In the genomic region with DNA sequence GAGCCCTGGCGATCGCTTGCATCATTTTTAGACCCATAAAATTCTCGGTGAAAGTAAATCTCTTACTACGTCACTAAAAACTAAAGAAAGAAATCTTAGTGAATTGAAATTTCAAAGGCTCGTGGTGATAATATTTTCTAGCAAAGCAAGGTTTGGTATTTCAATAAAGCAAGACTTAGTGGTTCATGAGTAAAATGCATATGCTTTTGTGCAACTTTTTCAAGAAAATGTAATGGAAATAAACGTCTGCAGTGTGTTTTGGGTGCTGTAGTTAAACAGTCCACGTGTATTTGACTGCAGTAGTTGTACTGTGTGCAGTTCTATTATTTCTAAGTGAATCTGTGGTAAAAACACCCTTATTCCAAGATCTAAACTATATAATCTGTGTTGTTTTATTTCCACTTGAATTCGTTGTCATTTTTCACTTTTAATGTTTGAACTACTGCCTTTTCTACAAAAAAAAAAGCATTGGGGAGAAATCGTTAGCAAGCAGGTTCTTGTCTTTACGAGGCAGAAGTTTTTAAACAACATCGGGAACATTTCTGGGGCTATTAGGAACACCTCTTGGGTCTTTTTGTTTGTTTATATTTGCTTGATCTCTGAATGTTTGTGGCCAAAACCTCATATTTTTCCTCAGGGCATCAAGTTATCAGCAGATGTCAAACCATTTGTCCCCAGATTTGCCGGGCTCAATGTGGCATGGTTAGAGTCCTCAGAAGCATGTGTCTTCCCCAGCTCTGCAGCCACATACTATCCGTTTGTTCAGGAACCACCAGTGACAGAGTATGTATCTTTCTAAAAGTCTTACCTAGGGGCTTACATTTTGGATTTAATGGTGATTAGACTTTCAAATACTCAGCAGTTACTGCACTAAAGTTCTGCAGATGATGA, we compare ENCODE assay signal across 1 cellular context.
TF ChIP-seq lines count a peak whose summit lies in the region.

No MANE protein-coding gene starts in this region.

TF ChIP-seq in K562, 482 proteins besides CTCF, POLR2A, EP300 and RAD21 (continues in another document):
- TF ChIP-seq, protein P1, sequence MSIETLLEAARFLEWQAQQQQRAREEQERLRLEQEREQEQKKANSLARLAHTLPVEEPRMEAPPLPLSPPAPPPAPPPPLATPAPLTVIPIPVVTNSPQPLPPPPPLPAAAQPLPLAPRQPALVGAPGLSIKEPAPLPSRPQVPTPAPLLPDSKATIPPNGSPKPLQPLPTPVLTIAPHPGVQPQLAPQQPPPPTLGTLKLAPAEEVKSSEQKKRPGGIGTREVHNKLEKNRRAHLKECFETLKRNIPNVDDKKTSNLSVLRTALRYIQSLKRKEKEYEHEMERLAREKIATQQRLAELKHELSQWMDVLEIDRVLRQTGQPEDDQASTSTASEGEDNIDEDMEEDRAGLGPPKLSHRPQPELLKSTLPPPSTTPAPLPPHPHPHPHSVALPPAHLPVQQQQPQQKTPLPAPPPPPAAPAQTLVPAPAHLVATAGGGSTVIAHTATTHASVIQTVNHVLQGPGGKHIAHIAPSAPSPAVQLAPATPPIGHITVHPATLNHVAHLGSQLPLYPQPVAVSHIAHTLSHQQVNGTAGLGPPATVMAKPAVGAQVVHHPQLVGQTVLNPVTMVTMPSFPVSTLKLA (conservative IDR thresholded peaks at IDR 0.05), result peak in 1 of 2 experiments; percentile 44; a peak in 2 of 4 replicates
- no peak for TF ChIP-seq EGR1 (conservative IDR thresholded peaks at IDR 0.05)
- TF ChIP-seq BRD9 (IDR thresholded peaks at IDR 0.05; ENCODE audit: low read depth, partially characterized antibody), result peak; percentile 49
- TF ChIP-seq ERF (CRISPR knock-in tag; IDR thresholded peaks at IDR 0.05), result no peak
- TF ChIP-seq TRIM24 (IDR thresholded peaks at IDR 0.05), result 0 out of 4 replicates have a peak, but pooled peaks of 1 of the 2 experiments have one; percentile 32
- TF ChIP-seq, protein P2, sequence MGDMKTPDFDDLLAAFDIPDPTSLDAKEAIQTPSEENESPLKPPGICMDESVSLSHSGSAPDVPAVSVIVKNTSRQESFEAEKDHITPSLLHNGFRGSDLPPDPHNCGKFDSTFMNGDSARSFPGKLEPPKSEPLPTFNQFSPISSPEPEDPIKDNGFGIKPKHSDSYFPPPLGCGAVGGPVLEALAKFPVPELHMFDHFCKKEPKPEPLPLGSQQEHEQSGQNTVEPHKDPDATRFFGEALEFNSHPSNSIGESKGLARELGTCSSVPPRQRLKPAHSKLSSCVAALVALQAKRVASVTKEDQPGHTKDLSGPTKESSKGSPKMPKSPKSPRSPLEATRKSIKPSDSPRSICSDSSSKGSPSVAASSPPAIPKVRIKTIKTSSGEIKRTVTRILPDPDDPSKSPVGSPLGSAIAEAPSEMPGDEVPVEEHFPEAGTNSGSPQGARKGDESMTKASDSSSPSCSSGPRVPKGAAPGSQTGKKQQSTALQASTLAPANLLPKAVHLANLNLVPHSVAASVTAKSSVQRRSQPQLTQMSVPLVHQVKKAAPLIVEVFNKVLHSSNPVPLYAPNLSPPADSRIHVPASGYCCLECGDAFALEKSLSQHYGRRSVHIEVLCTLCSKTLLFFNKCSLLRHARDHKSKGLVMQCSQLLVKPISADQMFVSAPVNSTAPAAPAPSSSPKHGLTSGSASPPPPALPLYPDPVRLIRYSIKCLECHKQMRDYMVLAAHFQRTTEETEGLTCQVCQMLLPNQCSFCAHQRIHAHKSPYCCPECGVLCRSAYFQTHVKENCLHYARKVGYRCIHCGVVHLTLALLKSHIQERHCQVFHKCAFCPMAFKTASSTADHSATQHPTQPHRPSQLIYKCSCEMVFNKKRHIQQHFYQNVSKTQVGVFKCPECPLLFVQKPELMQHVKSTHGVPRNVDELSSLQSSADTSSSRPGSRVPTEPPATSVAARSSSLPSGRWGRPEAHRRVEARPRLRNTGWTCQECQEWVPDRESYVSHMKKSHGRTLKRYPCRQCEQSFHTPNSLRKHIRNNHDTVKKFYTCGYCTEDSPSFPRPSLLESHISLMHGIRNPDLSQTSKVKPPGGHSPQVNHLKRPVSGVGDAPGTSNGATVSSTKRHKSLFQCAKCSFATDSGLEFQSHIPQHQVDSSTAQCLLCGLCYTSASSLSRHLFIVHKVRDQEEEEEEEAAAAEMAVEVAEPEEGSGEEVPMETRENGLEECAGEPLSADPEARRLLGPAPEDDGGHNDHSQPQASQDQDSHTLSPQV (IDR thresholded peaks at IDR 0.05), result 0 out of 2 replicates have a peak, but pooled peaks have one; percentile 19
- TF ChIP-seq MXI1 (IDR thresholded peaks at IDR 0.05; ENCODE audit: low read depth, low read length), result 0 out of 2 replicates have a peak, but pooled peaks have one; percentile 41
- TF ChIP-seq, protein P3, sequence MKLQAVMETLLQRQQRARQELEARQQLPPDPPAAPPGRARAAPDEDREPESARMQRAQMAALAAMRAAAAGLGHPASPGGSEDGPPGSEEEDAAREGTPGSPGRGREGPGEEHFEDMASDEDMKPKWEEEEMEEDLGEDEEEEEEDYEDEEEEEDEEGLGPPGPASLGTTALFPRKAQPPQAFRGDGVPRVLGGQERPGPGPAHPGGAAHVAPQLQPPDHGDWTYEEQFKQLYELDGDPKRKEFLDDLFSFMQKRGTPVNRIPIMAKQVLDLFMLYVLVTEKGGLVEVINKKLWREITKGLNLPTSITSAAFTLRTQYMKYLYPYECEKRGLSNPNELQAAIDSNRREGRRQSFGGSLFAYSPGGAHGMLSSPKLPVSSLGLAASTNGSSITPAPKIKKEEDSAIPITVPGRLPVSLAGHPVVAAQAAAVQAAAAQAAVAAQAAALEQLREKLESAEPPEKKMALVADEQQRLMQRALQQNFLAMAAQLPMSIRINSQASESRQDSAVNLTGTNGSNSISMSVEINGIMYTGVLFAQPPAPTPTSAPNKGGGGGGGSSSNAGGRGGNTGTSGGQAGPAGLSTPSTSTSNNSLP (IDR thresholded peaks at IDR 0.05; ENCODE audit: borderline replicate concordance, low read depth, low read length), result 0 out of 2 replicates have a peak, but pooled peaks have one; percentile 43
- TF ChIP-seq CEBPG (CRISPR knock-in tag; IDR thresholded peaks at IDR 0.05), result peak; percentile 90; the same call in 1 of the 2 replicates
- peak; percentile 91 to 94 for TF ChIP-seq CEBPG (tag; conservative IDR thresholded peaks at IDR 0.05 in 1 of 2, IDR thresholded peaks at IDR 0.05 in 1 of 2)
- TF ChIP-seq, protein P4, sequence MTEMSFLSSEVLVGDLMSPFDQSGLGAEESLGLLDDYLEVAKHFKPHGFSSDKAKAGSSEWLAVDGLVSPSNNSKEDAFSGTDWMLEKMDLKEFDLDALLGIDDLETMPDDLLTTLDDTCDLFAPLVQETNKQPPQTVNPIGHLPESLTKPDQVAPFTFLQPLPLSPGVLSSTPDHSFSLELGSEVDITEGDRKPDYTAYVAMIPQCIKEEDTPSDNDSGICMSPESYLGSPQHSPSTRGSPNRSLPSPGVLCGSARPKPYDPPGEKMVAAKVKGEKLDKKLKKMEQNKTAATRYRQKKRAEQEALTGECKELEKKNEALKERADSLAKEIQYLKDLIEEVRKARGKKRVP (CRISPR knock-in tag; IDR thresholded peaks at IDR 0.05), result peak; percentile 83
- TF ChIP-seq, protein P5, sequence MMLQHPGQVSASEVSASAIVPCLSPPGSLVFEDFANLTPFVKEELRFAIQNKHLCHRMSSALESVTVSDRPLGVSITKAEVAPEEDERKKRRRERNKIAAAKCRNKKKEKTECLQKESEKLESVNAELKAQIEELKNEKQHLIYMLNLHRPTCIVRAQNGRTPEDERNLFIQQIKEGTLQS (IDR thresholded peaks at IDR 0.05), result peak; percentile 91; the same call in 1 of the 2 replicates
- TF ChIP-seq, protein P5 (CRISPR knock-in tag; conservative IDR thresholded peaks at IDR 0.05), result no peak
- TF ChIP-seq RBM34 (IDR thresholded peaks at IDR 0.05; ENCODE audit: borderline replicate concordance, insufficient read depth, low read length), result no peak
- TF ChIP-seq TAF9B (IDR thresholded peaks at IDR 0.05; ENCODE audit: partially characterized antibody), result peak; percentile 14
- TF ChIP-seq SIN3A (IDR thresholded peaks at IDR 0.05; ENCODE audit: borderline replicate concordance in 2 of 2, control insufficient read depth in 1 of 2, low read depth in 2 of 2, low read length in 2 of 2), result 0 out of 4 replicates have a peak, but pooled peaks of 1 of the 2 experiments have one; percentile 34
- TF ChIP-seq CEBPB (tag; IDR thresholded peaks at IDR 0.05), result peak; percentile 89
- 0 out of 2 replicates have a peak, but pooled peaks have one; percentile 43 for TF ChIP-seq ZNF589 (CRISPR knock-in tag; IDR thresholded peaks at IDR 0.05; ENCODE audit: low read depth)
- TF ChIP-seq ZNF764 (CRISPR knock-in tag; IDR thresholded peaks at IDR 0.05; ENCODE audit: low read depth), result no peak
- TF ChIP-seq, protein P6, sequence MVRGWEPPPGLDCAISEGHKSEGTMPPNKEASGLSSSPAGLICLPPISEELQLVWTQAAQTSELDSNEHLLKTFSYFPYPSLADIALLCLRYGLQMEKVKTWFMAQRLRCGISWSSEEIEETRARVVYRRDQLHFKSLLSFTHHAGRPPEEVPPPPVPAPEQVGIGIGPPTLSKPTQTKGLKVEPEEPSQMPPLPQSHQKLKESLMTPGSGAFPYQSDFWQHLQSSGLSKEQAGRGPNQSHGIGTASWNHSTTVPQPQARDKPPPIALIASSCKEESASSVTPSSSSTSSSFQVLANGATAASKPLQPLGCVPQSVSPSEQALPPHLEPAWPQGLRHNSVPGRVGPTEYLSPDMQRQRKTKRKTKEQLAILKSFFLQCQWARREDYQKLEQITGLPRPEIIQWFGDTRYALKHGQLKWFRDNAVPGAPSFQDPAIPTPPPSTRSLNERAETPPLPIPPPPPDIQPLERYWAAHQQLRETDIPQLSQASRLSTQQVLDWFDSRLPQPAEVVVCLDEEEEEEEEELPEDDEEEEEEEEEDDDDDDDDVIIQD (CRISPR knock-in tag; IDR thresholded peaks at IDR 0.05), result no peak
- 0 out of 2 replicates have a peak, but pooled peaks have one; percentile 44 for TF ChIP-seq NBN (IDR thresholded peaks at IDR 0.05; ENCODE audit: low read depth)
- peak; percentile 69 for TF ChIP-seq NCOA1 (IDR thresholded peaks at IDR 0.05; ENCODE audit: low read depth)
- TF ChIP-seq, protein P7, sequence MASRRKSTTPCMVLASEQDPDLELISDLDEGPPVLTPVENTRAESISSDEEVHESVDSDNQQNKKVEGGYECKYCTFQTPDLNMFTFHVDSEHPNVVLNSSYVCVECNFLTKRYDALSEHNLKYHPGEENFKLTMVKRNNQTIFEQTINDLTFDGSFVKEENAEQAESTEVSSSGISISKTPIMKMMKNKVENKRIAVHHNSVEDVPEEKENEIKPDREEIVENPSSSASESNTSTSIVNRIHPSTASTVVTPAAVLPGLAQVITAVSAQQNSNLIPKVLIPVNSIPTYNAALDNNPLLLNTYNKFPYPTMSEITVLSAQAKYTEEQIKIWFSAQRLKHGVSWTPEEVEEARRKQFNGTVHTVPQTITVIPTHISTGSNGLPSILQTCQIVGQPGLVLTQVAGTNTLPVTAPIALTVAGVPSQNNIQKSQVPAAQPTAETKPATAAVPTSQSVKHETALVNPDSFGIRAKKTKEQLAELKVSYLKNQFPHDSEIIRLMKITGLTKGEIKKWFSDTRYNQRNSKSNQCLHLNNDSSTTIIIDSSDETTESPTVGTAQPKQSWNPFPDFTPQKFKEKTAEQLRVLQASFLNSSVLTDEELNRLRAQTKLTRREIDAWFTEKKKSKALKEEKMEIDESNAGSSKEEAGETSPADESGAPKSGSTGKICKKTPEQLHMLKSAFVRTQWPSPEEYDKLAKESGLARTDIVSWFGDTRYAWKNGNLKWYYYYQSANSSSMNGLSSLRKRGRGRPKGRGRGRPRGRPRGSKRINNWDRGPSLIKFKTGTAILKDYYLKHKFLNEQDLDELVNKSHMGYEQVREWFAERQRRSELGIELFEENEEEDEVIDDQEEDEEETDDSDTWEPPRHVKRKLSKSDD (conservative IDR thresholded peaks at IDR 0.05; ENCODE audit: low read length), result no peak
